In the genomic region with DNA sequence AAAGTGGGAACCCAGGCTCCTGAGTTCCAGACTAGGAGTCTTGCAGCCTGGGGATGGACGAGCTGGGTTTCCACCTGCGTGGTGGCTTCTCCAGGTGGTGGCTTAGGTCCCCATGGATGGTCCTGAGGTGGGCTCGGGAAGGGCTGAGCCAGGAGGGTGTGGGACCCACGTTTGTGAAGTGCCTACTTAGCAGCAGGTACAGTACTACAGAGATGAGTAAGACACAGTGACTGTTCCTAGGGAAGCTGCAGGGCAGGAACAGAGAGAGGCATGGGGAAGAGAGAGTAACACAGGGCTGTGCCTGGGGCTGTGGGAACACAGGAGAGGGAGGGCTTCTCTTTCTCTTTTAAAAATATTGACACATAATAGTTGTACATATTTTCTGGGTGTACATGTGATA, we compare ENCODE assay signal across 20 cellular contexts. TPM values are rescaled to one million over a fixed set of nuclear protein-coding genes. Genes with fewer than 3 reads are reported as not detected.
DNase-seq lines count a peak whose midpoint lies in the region; ATAC-seq, FAIRE-seq and TF ChIP-seq lines count a peak whose summit lies in the region.
"Had no signal": no experiment of that assay in that cellular context is flagged by ENCODE, and none has a peak within 500 bp of the region (broad histone marks: within the 10 kb centered on the region; RNA-seq: fewer than 3 reads in every experiment).

No MANE protein-coding gene starts in this region.

- no peak for ATAC-seq in RWPE2 (ENCODE audit: low read depth)
- ATAC-seq in central memory CD8-positive, alpha-beta T cell (replicated peaks; ENCODE audit: extremely low read depth, poor library complexity, severe bottlenecking): no peak
- ATAC-seq: A549; CD8-positive, alpha-beta T cell had no signal

- TF ChIP-seq CTCF in RWPE2 (IDR thresholded peaks at IDR 0.05; ENCODE audit: poor library complexity, severe bottlenecking): no peak
- TF ChIP-seq CTCF in neural crest cell (conservative IDR thresholded peaks at IDR 0.05): no peak
- no peak for TF ChIP-seq CTCF in uterus (IDR thresholded peaks at IDR 0.05)

- H3K27ac Mint-ChIP-seq in central memory CD8-positive, alpha-beta T cell (ENCODE audit: low read depth): peak overlapping the region; percentile 64
- peak overlapping the region; percentile 67 for H3K27ac Mint-ChIP-seq in neural crest cell (ENCODE audit: unreplicated experiment)
- H3K27ac Mint-ChIP-seq: CD8-positive, alpha-beta T cell; HFFc6 had no signal

- no peaks in the 10 kb centered on the region for H3K27me3 Mint-ChIP-seq in central memory CD8-positive, alpha-beta T cell
- peaks cover 3% of the 10 kb centered on the region for H3K27me3 Mint-ChIP-seq in neural crest cell (ENCODE audit: low read depth)

- H3K4me3 Mint-ChIP-seq in central memory CD8-positive, alpha-beta T cell: no peak overlapping the region
- H3K4me3 Mint-ChIP-seq in neural crest cell: no peak overlapping the region
- H3K4me3 Mint-ChIP-seq: CD8-positive, alpha-beta T cell; HFFc6 had no signal

- H3K27me3 ChIP-seq in RWPE2 (ENCODE audit: insufficient read depth, poor library complexity, severe bottlenecking) (no peaks in the 10 kb centered on the region), uterus (no peaks in the 10 kb centered on the region), HAP-1 (ENCODE audit: low read depth) (no peaks in the 10 kb centered on the region)
- H3K27me3 ChIP-seq: BE2C had no signal

- peaks cover 8% of the 10 kb centered on the region for H3K4me1 ChIP-seq in RWPE2 (ENCODE audit: insufficient read depth, poor library complexity, severe bottlenecking)
- H3K4me1 ChIP-seq in uterus: no peaks in the 10 kb centered on the region
- H3K4me1 ChIP-seq in HAP-1: no peaks in the 10 kb centered on the region; the same call in 1 of the 2 replicates
- H3K4me1 ChIP-seq: BE2C had no signal

- DNase-seq in RWPE2 (ENCODE audit: low spot score): peak; percentile 34
- no peak for DNase-seq in central memory CD8-positive, alpha-beta T cell (ENCODE audit: low spot score in 2 of 2)
- no peak for DNase-seq in neural crest cell (ENCODE audit: low read depth, low spot score)
- DNase-seq in uterus: no peak
- no peak for DNase-seq in HAP-1 (ENCODE audit: low spot score in 2 of 2)
- DNase-seq in GM19239 (ENCODE audit: insufficient read length, low spot score): no peak
- DNase-seq: BE2C; CD8-positive, alpha-beta T cell; COR-L47; DMS153; DMS79 treated with DMSO at 0.1 percent for 48 hours; EL; HCEC 1CT; HFFc6 had no signal

- no peaks in the 10 kb centered on the region for H3K9me3 Mint-ChIP-seq in central memory CD8-positive, alpha-beta T cell
- H3K9me3 Mint-ChIP-seq in neural crest cell: no peaks in the 10 kb centered on the region
- H3K9me3 Mint-ChIP-seq: CD8-positive, alpha-beta T cell; HFFc6 had no signal

- FAIRE-seq in GM19239 (lab: Jason Lieb, UNC): no peak
- FAIRE-seq: A549, D721Med, G401.6, GM12892, H1 had no signal

- intact Hi-C loops in uterus (cut with DNase I; ENCODE audit: low total_unique reads): no loop called here

- in situ Hi-C loops in HAP-1 (cut with MboI; ENCODE audit: low sequenced_read_pairs): no loop called here

- peaks cover 25% of the 10 kb centered on the region for H3K4me1 Mint-ChIP-seq in central memory CD8-positive, alpha-beta T cell
- peaks cover 4% of the 10 kb centered on the region for H3K4me1 Mint-ChIP-seq in neural crest cell

- no peaks in the 10 kb centered on the region for H3K36me3 ChIP-seq in RWPE2 (ENCODE audit: low read depth)
- no peaks in the 10 kb centered on the region for H3K36me3 ChIP-seq in uterus
- no peaks in the 10 kb centered on the region for H3K36me3 ChIP-seq in HAP-1 (replicated peaks)
- H3K36me3 ChIP-seq: BE2C had no signal

- H3K36me3 Mint-ChIP-seq in central memory CD8-positive, alpha-beta T cell (ENCODE audit: insufficient read depth): peaks cover 3% of the 10 kb centered on the region
- no peaks in the 10 kb centered on the region for H3K36me3 Mint-ChIP-seq in neural crest cell (ENCODE audit: low read depth)
- H3K36me3 Mint-ChIP-seq: CD8-positive, alpha-beta T cell had no signal

- H3K9me3 ChIP-seq in RWPE2 (ENCODE audit: severe bottlenecking) (no peaks in the 10 kb centered on the region), uterus (no peaks in the 10 kb centered on the region), HAP-1 (no peaks in the 10 kb centered on the region)
- H3K9me3 ChIP-seq: A549, BE2C had no signal

- H3K27ac ChIP-seq in RWPE2 (ENCODE audit: poor library complexity, severe bottlenecking) (no peak overlapping the region), uterus (no peak overlapping the region)
- H3K27ac ChIP-seq: A549, C4-2B had no signal

- TF ChIP-seq POLR2A in uterus (IDR thresholded peaks at IDR 0.05): no peak

- H3K4me3 ChIP-seq in RWPE2 (ENCODE audit: severe bottlenecking) (no peak overlapping the region), uterus (no peak overlapping the region), HAP-1 (no peak overlapping the region)
- H3K4me3 ChIP-seq: A549 had no signal

RNA-seq across cellular contexts. Expression of a gene that starts 14.7 kb away (rescaled TPM):
- 0.35 TPM in 1 of 2 replicates, not detected in the other for total RNA-seq in neural crest cell
- 1 to 10 TPM in 1 of 4 donors, under 1 TPM in 1, not detected in 2; 0.61 to 1.5 TPM for total RNA-seq in uterus
- total RNA-seq: HFFc6 had no signal
